In the genomic region with DNA sequence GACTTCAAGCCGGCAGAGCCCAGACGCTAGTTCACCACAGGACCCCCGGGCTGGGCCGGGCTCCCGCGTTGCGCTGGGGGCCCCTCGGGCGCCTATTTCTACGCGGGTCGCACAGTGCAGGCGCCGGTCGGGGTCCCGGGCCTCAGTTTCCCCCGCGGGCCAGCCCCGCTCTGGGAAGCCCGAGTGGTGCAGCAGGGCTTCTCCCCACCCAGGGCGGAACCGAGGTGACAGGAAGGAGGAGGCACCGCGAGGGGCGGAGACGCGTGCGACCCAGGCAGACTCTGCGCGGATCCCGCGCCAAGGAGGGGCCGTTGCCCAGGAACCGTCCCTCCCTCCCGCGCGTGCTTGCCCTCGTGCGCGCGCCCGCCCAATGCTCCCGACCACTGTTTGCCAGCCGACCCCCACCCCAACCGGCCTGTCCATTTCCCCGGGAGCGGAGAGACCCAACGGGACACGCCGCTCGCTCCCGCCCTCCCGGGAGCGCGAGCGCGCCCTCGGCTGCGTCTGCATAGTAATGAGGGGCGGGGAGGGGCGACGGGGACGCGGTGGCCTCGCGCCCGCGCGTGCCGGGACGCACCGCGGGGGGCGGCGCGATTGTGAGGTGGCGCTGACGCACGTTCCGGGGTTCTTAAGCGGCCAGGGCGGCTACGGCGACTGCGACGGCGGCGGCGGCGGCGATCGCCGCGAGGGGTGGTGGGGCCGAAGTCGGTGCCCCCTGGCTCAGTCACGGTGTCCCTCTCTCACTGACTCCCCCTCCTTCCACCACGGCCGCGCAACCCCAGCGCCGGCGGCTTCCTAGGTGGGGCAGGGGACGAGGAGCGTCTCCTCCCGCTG, we compare ENCODE assay signal across 1 cellular context.
TF ChIP-seq lines count a peak whose summit lies in the region.

TSS of gene CPEB2 (plus strand) at position 657 of the 834 bp plus-strand sequence. CDS start 193 bp downstream, outside the sequence.

TF ChIP-seq in HepG2, 621 proteins besides CTCF, POLR2A, EP300 and RAD21 (continued from another document and continues in another):
- TF ChIP-seq AHDC1 (CRISPR knock-in tag; IDR thresholded peaks at IDR 0.05; ENCODE audit: borderline replicate concordance): 0 out of 2 replicates have a peak, but pooled peaks have one; percentile 27
- no peak for TF ChIP-seq MEIS2 (CRISPR knock-in tag; IDR thresholded peaks at IDR 0.05)
- TF ChIP-seq ATM (IDR thresholded peaks at IDR 0.05; ENCODE audit: borderline replicate concordance): no peak
- no peak for TF ChIP-seq SIX4 (CRISPR knock-in tag; IDR thresholded peaks at IDR 0.05)
- TF ChIP-seq, protein P1, sequence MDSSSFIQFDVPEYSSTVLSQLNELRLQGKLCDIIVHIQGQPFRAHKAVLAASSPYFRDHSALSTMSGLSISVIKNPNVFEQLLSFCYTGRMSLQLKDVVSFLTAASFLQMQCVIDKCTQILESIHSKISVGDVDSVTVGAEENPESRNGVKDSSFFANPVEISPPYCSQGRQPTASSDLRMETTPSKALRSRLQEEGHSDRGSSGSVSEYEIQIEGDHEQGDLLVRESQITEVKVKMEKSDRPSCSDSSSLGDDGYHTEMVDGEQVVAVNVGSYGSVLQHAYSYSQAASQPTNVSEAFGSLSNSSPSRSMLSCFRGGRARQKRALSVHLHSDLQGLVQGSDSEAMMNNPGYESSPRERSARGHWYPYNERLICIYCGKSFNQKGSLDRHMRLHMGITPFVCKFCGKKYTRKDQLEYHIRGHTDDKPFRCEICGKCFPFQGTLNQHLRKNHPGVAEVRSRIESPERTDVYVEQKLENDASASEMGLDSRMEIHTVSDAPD (CRISPR knock-in tag; IDR thresholded peaks at IDR 0.05): no peak
- TF ChIP-seq CREB3 (CRISPR knock-in tag; IDR thresholded peaks at IDR 0.05): no peak
- no peak for TF ChIP-seq AFF4 (CRISPR knock-in tag; IDR thresholded peaks at IDR 0.05)
- no peak for TF ChIP-seq ZBTB42 (CRISPR knock-in tag; IDR thresholded peaks at IDR 0.05)
- TF ChIP-seq KLF16 (CRISPR knock-in tag; IDR thresholded peaks at IDR 0.05): peak in 1 of 2 experiments; percentile 8; a peak in 1 of 4 replicates
- TF ChIP-seq ZNF530 (CRISPR knock-in tag; IDR thresholded peaks at IDR 0.05; ENCODE audit: low read depth): no peak
- peak; percentile 86; the same call in 1 of the 2 replicates for TF ChIP-seq ZNF790 (CRISPR knock-in tag; IDR thresholded peaks at IDR 0.05; ENCODE audit: borderline replicate concordance)
- no peak for TF ChIP-seq MEIS1 (CRISPR knock-in tag; IDR thresholded peaks at IDR 0.05; ENCODE audit: borderline replicate concordance)
- no peak for TF ChIP-seq HCFC1 (IDR thresholded peaks at IDR 0.05; ENCODE audit: low read depth, low read length)
- TF ChIP-seq ZFP82 (CRISPR knock-in tag; IDR thresholded peaks at IDR 0.05; ENCODE audit: borderline replicate concordance): 0 out of 2 replicates have a peak, but pooled peaks have one; percentile 11
- no peak for TF ChIP-seq PAF1 (CRISPR knock-in tag; IDR thresholded peaks at IDR 0.05)
- no peak for TF ChIP-seq MYNN (CRISPR knock-in tag; IDR thresholded peaks at IDR 0.05; ENCODE audit: low read depth)
- TF ChIP-seq, protein P2, sequence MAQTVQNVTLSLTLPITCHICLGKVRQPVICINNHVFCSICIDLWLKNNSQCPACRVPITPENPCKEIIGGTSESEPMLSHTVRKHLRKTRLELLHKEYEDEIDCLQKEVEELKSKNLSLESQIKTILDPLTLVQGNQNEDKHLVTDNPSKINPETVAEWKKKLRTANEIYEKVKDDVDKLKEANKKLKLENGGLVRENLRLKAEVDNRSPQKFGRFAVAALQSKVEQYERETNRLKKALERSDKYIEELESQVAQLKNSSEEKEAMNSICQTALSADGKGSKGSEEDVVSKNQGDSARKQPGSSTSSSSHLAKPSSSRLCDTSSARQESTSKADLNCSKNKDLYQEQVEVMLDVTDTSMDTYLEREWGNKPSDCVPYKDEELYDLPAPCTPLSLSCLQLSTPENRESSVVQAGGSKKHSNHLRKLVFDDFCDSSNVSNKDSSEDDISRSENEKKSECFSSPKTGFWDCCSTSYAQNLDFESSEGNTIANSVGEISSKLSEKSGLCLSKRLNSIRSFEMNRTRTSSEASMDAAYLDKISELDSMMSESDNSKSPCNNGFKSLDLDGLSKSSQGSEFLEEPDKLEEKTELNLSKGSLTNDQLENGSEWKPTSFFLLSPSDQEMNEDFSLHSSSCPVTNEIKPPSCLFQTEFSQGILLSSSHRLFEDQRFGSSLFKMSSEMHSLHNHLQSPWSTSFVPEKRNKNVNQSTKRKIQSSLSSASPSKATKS (CRISPR knock-in tag; IDR thresholded peaks at IDR 0.05): no peak
- TF ChIP-seq, protein P3, sequence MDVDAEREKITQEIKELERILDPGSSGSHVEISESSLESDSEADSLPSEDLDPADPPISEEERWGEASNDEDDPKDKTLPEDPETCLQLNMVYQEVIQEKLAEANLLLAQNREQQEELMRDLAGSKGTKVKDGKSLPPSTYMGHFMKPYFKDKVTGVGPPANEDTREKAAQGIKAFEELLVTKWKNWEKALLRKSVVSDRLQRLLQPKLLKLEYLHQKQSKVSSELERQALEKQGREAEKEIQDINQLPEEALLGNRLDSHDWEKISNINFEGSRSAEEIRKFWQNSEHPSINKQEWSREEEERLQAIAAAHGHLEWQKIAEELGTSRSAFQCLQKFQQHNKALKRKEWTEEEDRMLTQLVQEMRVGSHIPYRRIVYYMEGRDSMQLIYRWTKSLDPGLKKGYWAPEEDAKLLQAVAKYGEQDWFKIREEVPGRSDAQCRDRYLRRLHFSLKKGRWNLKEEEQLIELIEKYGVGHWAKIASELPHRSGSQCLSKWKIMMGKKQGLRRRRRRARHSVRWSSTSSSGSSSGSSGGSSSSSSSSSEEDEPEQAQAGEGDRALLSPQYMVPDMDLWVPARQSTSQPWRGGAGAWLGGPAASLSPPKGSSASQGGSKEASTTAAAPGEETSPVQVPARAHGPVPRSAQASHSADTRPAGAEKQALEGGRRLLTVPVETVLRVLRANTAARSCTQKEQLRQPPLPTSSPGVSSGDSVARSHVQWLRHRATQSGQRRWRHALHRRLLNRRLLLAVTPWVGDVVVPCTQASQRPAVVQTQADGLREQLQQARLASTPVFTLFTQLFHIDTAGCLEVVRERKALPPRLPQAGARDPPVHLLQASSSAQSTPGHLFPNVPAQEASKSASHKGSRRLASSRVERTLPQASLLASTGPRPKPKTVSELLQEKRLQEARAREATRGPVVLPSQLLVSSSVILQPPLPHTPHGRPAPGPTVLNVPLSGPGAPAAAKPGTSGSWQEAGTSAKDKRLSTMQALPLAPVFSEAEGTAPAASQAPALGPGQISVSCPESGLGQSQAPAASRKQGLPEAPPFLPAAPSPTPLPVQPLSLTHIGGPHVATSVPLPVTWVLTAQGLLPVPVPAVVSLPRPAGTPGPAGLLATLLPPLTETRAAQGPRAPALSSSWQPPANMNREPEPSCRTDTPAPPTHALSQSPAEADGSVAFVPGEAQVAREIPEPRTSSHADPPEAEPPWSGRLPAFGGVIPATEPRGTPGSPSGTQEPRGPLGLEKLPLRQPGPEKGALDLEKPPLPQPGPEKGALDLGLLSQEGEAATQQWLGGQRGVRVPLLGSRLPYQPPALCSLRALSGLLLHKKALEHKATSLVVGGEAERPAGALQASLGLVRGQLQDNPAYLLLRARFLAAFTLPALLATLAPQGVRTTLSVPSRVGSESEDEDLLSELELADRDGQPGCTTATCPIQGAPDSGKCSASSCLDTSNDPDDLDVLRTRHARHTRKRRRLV (CRISPR knock-in tag; IDR thresholded peaks at IDR 0.05): peak; percentile 69; the same call in 1 of the 2 replicates
- TF ChIP-seq PBX3 (CRISPR knock-in tag; IDR thresholded peaks at IDR 0.05; ENCODE audit: borderline replicate concordance): no peak
- no peak for TF ChIP-seq TEAD2 (CRISPR knock-in tag; IDR thresholded peaks at IDR 0.05)
- TF ChIP-seq HNRNPK (IDR thresholded peaks at IDR 0.05; ENCODE audit: low read depth, low read length, poor library complexity, severe bottlenecking): peak; percentile 83
- TF ChIP-seq PHF21A (CRISPR knock-in tag; IDR thresholded peaks at IDR 0.05): no peak
- no peak for TF ChIP-seq MAFG (CRISPR knock-in tag; IDR thresholded peaks at IDR 0.05)
- no peak for TF ChIP-seq RFX5 (IDR thresholded peaks at IDR 0.05; ENCODE audit: low read depth, low read length)
- TF ChIP-seq, protein P4, sequence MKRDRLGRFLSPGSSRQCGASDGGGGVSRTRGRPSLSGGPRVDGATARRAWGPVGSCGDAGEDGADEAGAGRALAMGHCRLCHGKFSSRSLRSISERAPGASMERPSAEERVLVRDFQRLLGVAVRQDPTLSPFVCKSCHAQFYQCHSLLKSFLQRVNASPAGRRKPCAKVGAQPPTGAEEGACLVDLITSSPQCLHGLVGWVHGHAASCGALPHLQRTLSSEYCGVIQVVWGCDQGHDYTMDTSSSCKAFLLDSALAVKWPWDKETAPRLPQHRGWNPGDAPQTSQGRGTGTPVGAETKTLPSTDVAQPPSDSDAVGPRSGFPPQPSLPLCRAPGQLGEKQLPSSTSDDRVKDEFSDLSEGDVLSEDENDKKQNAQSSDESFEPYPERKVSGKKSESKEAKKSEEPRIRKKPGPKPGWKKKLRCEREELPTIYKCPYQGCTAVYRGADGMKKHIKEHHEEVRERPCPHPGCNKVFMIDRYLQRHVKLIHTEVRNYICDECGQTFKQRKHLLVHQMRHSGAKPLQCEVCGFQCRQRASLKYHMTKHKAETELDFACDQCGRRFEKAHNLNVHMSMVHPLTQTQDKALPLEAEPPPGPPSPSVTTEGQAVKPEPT (CRISPR knock-in tag; IDR thresholded peaks at IDR 0.05; ENCODE audit: low read depth): no peak
- TF ChIP-seq HHEX (CRISPR knock-in tag; IDR thresholded peaks at IDR 0.05): no peak
- TF ChIP-seq IKZF4 (CRISPR knock-in tag; IDR thresholded peaks at IDR 0.05; ENCODE audit: borderline replicate concordance, low read depth, not compliant biosample characterization): no peak
- no peak for TF ChIP-seq SNRNP70 (IDR thresholded peaks at IDR 0.05; ENCODE audit: low read depth, low read length)
